ENCODE assay signal across 19 cellular contexts in genomic region chr5:90546216-90546837, GRCh38. TPM values are rescaled to one million over a fixed set of nuclear protein-coding genes. Genes with fewer than 3 reads are reported as not detected.
DNase-seq lines count a peak whose midpoint lies in the region; ATAC-seq and TF ChIP-seq lines count a peak whose summit lies in the region.
"Had no signal": no experiment of that assay in that cellular context is flagged by ENCODE, and none has a peak within 500 bp of the region (broad histone marks: within the 10 kb centered on the region; RNA-seq: fewer than 3 reads in every experiment).

No MANE protein-coding gene starts in this region.

- H3K23ac ChIP-seq in IMR-90 (ENCODE audit: low read depth, low read length): no peak overlapping the region

- H3K79me1 ChIP-seq in IMR-90 (ENCODE audit: low read depth in 1 of 2, low read length in 2 of 2): no peaks in the 10 kb centered on the region

- no peaks in the 10 kb centered on the region for H3K9me3 ChIP-seq in IMR-90 (ENCODE audit: control insufficient read depth, insufficient read depth, low read length)
- no peaks in the 10 kb centered on the region for H3K9me3 ChIP-seq in neural progenitor cell (ENCODE audit: low read depth)
- H3K9me3 ChIP-seq: SJSA1 had no signal

- no peaks in the 10 kb centered on the region for H3K9me1 ChIP-seq in IMR-90 (ENCODE audit: insufficient read depth, low read length)

- H3K18ac ChIP-seq in IMR-90 (ENCODE audit: low read depth, low read length): no peak overlapping the region

- no peak overlapping the region for H3K4me3 Mint-ChIP-seq in neural progenitor cell

- TF ChIP-seq RAD21 in IMR-90 (IDR thresholded peaks at IDR 0.05; ENCODE audit: low read length): no peak

- H3K36me3 Mint-ChIP-seq in neural progenitor cell: peaks cover 2% of the 10 kb centered on the region

- H2AK5ac ChIP-seq in IMR-90 (ENCODE audit: low read depth, low read length): no peak overlapping the region

- no peak overlapping the region for H3K27ac ChIP-seq in C4-2B
- no peak overlapping the region for H3K27ac ChIP-seq in IMR-90 (ENCODE audit: insufficient read depth, low read length)
- H3K27ac ChIP-seq in neural progenitor cell: no peak overlapping the region
- H3K27ac ChIP-seq: SJSA1 had no signal

- no peak overlapping the region for H3K9ac ChIP-seq in IMR-90 (ENCODE audit: low read depth, low read length)
- H3K9ac ChIP-seq in neural progenitor cell: no peak overlapping the region

- H4K20me1 ChIP-seq in IMR-90 (ENCODE audit: insufficient read depth, low read length): no peaks in the 10 kb centered on the region
- no peaks in the 10 kb centered on the region for H4K20me1 ChIP-seq in neural progenitor cell (ENCODE audit: low read depth)

- in situ Hi-C loops in IMR-90 (cut with MboI; ENCODE audit: low sequenced_read_pairs): no loop called here

- H3K27me3 ChIP-seq in IMR-90 (ENCODE audit: control insufficient read depth, insufficient read depth, low read length) (no peaks in the 10 kb centered on the region; the same call in 1 of the 2 replicates), neural progenitor cell (no peaks in the 10 kb centered on the region)
- H3K27me3 ChIP-seq: SJSA1 had no signal

- peak overlapping the region; percentile 44 for H3K27ac Mint-ChIP-seq in neural progenitor cell

- no peak for TF ChIP-seq POLR2A in IMR-90 (IDR thresholded peaks at IDR 0.05; ENCODE audit: low read depth, low read length)

- H3K56ac ChIP-seq in IMR-90 (ENCODE audit: extremely low read depth, insufficient read depth, low read length): no peak overlapping the region

- H2AK9ac ChIP-seq in IMR-90 (replicated peaks; ENCODE audit: low read depth, low read length, poor library complexity): no peak overlapping the region

- intact Hi-C loops in IMR-90 (cut with micrococcal nuclease): no loop called here

- H3K14ac ChIP-seq in IMR-90 (replicated peaks; ENCODE audit: low read depth, low read length): no peak overlapping the region

- H3K4me3 ChIP-seq in IMR-90 (ENCODE audit: insufficient read depth, low read depth, low read length): no peak overlapping the region
- H3K4me3 ChIP-seq in neural progenitor cell: no peak overlapping the region
- H3K4me3 ChIP-seq: SJSA1 had no signal

- DNase-seq in IMR-90 (no peak), fibroblast of gingiva (ENCODE audit: low read depth) (peak; percentile 34), neural progenitor cell (ENCODE audit: low spot score) (no peak), NCI-H2227 (lab: John Stamatoyannopoulos, UW; ENCODE audit: unreplicated experiment) (no peak), NOMO-1 (lab: John Stamatoyannopoulos, UW; ENCODE audit: unreplicated experiment in 2 of 2) (no peak)
- DNase-seq: COR-L47, DMS 273 treated with DMSO at 0.1 percent for 48 hours, DND-41, GOT3, HCEC 1CT, KG1, NCI-H1092 treated with DMSO at 0.1 percent for 48 hours, NCI-H2029, NCI-H524, NCI-H774 had no signal

- no peaks in the 10 kb centered on the region for H3K36me3 ChIP-seq in IMR-90 (ENCODE audit: control insufficient read depth, insufficient read depth, low read length)
- H3K36me3 ChIP-seq in neural progenitor cell: no peaks in the 10 kb centered on the region
- H3K36me3 ChIP-seq: SJSA1 had no signal

- no CpG with 5 or more reads among the region's 4 CpGs for WGBS in IMR-90 (ENCODE audit: extremely low coverage in 2 of 2, insufficient read length in 1 of 2), 2 experiments

- H3K4me1 Mint-ChIP-seq in neural progenitor cell: peaks cover 35% of the 10 kb centered on the region

- TF ChIP-seq CTCF in C4-2B (conservative IDR thresholded peaks at IDR 0.05) (0 out of 2 replicates have a peak, but pooled peaks have one; percentile 7), IMR-90 (conservative IDR thresholded peaks at IDR 0.05; ENCODE audit: low read depth, low read length) (no peak), neural progenitor cell (IDR thresholded peaks at IDR 0.05) (no peak)

- H2BK15ac ChIP-seq in IMR-90 (ENCODE audit: low read depth, low read length): no peak overlapping the region

- H3K4me2 ChIP-seq in IMR-90 (ENCODE audit: low read depth, low read length) (no peak overlapping the region), neural progenitor cell (no peak overlapping the region)

- no peak overlapping the region for H4K8ac ChIP-seq in IMR-90 (ENCODE audit: low read depth in 2 of 2, low read length in 2 of 2)

- H3K4ac ChIP-seq in IMR-90 (ENCODE audit: low read depth, low read length): no peak overlapping the region

- H2BK20ac ChIP-seq in IMR-90 (ENCODE audit: low read depth, low read length): no peak overlapping the region

- POLR2A ChIA-PET in IMR-90 (lab: Charles Lee; ENCODE audit: unreplicated experiment): no interaction called here

- ATAC-seq in IMR-90 (ENCODE audit: low read depth) (no peak), HG03460 (IDR thresholded peaks at IDR 0.05; ENCODE audit: unreplicated experiment) (no peak)

- H4K5ac ChIP-seq in IMR-90 (ENCODE audit: low read depth, low read length): no peak overlapping the region

- no peak overlapping the region for H4K91ac ChIP-seq in IMR-90 (ENCODE audit: insufficient read depth, low read depth, low read length)

- H2AFZ ChIP-seq in IMR-90 (replicated peaks; ENCODE audit: low read length, poor library complexity): no peak overlapping the region
- peak overlapping the region; percentile 55 for H2AFZ ChIP-seq in neural progenitor cell (replicated peaks)

- BruUV-seq in IMR-90 (replicated peaks; lab: Mats Ljungman, UMichigan): no TSS peak

- H3K4me1 ChIP-seq in IMR-90 (ENCODE audit: control insufficient read depth, insufficient read depth, low read length) (no peaks in the 10 kb centered on the region), neural progenitor cell (peaks cover 8% of the 10 kb centered on the region)

- CTCF ChIA-PET in IMR-90 (lab: Yijun Ruan, JAX): no interaction called here

- dilution Hi-C loops in IMR-90 (cut with HindIII; ENCODE audit: low sequenced_read_pairs, unreplicated experiment): no loop called here

- no peaks in the 10 kb centered on the region for H3F3A ChIP-seq in neural progenitor cell (ENCODE audit: low read depth)

- no peak overlapping the region for H2BK120ac ChIP-seq in IMR-90 (ENCODE audit: low read depth, low read length)

- no peaks in the 10 kb centered on the region for H3K79me2 ChIP-seq in neural progenitor cell (ENCODE audit: low read depth)

- H3K9me3 Mint-ChIP-seq in neural progenitor cell: peaks cover 2% of the 10 kb centered on the region

- H2BK5ac ChIP-seq in IMR-90 (ENCODE audit: low read depth, low read length, poor library complexity, severe bottlenecking): no peak overlapping the region

- peaks cover 2% of the 10 kb centered on the region for H3K27me3 Mint-ChIP-seq in neural progenitor cell (ENCODE audit: insufficient read depth, low read depth)

TF ChIP-seq in IMR-90, 13 proteins besides CTCF, POLR2A, EP300 and RAD21:
- TF ChIP-seq USF2 (IDR thresholded peaks at IDR 0.05; ENCODE audit: low read depth, low read length) (no peak), NFE2L2 (IDR thresholded peaks at IDR 0.05; ENCODE audit: low read depth, low read length) (no peak), MXI1 (IDR thresholded peaks at IDR 0.05; ENCODE audit: borderline replicate concordance, low read depth, low read length) (no peak), MAFK (IDR thresholded peaks at IDR 0.05; ENCODE audit: low read depth, low read length) (peak; percentile 66), ELK1 (IDR thresholded peaks at IDR 0.05; ENCODE audit: borderline replicate concordance, low read depth, low read length) (no peak), SMC3 (IDR thresholded peaks at IDR 0.05; ENCODE audit: low read depth, low read length) (no peak), RCOR1 (IDR thresholded peaks at IDR 0.05; ENCODE audit: insufficient replicate concordance, low read length) (no peak), RFX5 (IDR thresholded peaks at IDR 0.05; ENCODE audit: low read depth, low read length) (no peak)
TF ChIP-seq in IMR-90: peak in this region for 1.

RNA-seq across cellular contexts. Expression of gene ADGRV1, which starts 12.3 kb away (rescaled TPM):
- total RNA-seq in IMR-90 (2012; rRNA removed): under 0.01 TPM in 2 replicates
- polyA plus RNA-seq in IMR-90 (2012; rRNA removed): 0.09 TPM in 1 of 2 replicates, not detected in the other
- 0.02 and 0.04 TPM in 2 replicates for polyA plus RNA-seq in IMR-90 (2012; cell fraction: cytosol; rRNA removed)
- 0.06 TPM in 1 of 2 replicates, not detected in the other for polyA plus RNA-seq in IMR-90 (2012; cell fraction: nucleus; rRNA removed; ENCODE audit: low replicate concordance)
- 127 and 151 TPM in 2 replicates for total RNA-seq in neural progenitor cell (ENCODE audit: low replicate concordance)
- total RNA-seq: OCI-LY7 had no signal

RNA-seq across cellular contexts. Expression of gene LYSMD3, which starts 16.9 kb away (rescaled TPM):
- total RNA-seq in IMR-90 (2012; rRNA removed) (21.1 and 35.6 TPM in 2 replicates), neural progenitor cell (ENCODE audit: low replicate concordance) (8.2 and 16.3 TPM in 2 replicates)
- polyA plus RNA-seq in IMR-90 (2012; rRNA removed): 7.7 and 10.2 TPM in 2 replicates
- 0.74 and 1.7 TPM in 2 replicates for polyA plus RNA-seq in IMR-90 (2012; cell fraction: cytosol; rRNA removed)
- 1.5 and 7.4 TPM in 2 replicates for polyA plus RNA-seq in IMR-90 (2012; cell fraction: nucleus; rRNA removed; ENCODE audit: low replicate concordance)

Comparison
In these comparisons a context has a peak if more than half of its experiments do, and no peak if none do; other contexts are left out.
1. RNA of gene ADGRV1, which starts 12.3 kb away (total RNA-seq): 127 to 151 TPM in neural progenitor cell; under 0.01 TPM in IMR-90; every median in the first group is over 100 times any median in the second.